2 cellular contexts compared by ENCODE assay signal in genomic region chr12:89364631-89365030, GRCh38.
TF ChIP-seq lines count a peak whose summit lies in the region.

No MANE protein-coding gene starts in this region.

TF ChIP-seq in HEK293, 187 proteins besides CTCF, POLR2A, EP300 and RAD21 (continued from another document):
- TF ChIP-seq REST (tag by site-specific recombination; IDR thresholded peaks at IDR 0.05): peak; percentile 87

TF ChIP-seq in GM12878, 131 proteins besides CTCF, POLR2A, EP300 and RAD21 (continued from another document):
- no peak for TF ChIP-seq DPF2 (IDR thresholded peaks at IDR 0.05)
